Comparison of ENCODE assay signal across 1 cellular context in the genomic region with DNA sequence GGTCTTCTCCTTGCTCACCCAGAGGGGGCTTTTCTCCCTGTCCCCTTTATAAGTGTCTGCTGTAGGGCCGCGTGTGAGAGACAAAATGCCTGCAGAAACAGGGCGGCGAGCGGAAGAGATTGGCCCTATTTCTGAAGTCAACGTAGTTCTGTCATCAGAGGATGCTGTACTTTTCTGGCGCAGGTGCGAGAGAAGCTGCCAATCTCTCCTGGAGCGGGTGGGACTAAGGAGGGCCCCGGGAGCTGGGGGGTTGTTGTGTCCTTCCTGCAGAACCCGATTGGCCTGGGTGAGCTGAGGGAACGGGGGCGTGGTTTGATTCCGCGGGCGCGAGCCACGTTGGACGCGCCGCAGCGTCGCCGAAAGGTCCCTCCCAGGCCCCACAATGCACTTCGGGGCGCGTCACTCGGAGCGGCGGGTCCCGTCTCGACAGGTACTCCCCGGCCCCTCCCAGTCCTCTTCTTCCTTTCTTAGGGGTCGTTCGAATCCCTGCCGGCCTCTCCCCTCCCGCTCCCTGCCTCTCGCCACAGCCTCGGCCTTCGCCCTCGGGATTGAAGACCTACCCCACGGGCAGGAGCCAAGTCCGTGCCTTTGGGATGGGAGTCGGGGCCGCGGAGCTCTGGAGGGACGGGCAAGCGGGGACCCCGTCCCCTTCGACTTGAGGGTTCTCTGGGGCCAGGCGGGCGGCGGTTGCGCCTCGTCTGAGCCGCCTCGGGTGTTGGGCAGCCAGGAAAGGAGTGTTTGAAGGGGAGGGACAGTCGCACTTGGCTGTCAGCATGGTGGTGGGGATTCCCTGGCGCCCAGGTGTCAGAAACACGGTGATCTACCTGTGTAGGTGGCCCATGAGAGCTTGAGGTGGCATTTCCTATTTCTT.
TF ChIP-seq lines count a peak whose summit lies in the region.

Gene SEC22A (plus strand): TSS at position 387 of the 871 bp plus-strand sequence. CDS start 7,275 bp downstream, outside the sequence.

TF ChIP-seq in endothelial cell of umbilical vein, 7 proteins besides CTCF, POLR2A, EP300 and RAD21 (continued from another document):
- TF ChIP-seq, protein P1, sequence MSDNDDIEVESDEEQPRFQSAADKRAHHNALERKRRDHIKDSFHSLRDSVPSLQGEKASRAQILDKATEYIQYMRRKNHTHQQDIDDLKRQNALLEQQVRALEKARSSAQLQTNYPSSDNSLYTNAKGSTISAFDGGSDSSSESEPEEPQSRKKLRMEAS (IDR thresholded peaks at IDR 0.05; ENCODE audit: insufficient read depth, insufficient read length): peak; percentile 41
